In genomic region chr7:149003560-149004305, GRCh38 we compare ENCODE assay signal across 2 cellular contexts.
TF ChIP-seq lines count a peak whose summit lies in the region.

No MANE protein-coding gene starts in this region.

TF ChIP-seq in HepG2, 621 proteins besides CTCF, POLR2A, EP300 and RAD21:
- TF ChIP-seq GATA4 (IDR thresholded peaks at IDR 0.05; ENCODE audit: borderline replicate concordance, low read depth) (no peak), MIER2 (CRISPR knock-in tag; IDR thresholded peaks at IDR 0.05) (no peak), CENPBD1 (CRISPR knock-in tag; IDR thresholded peaks at IDR 0.05; ENCODE audit: borderline replicate concordance, low read depth) (no peak)

TF ChIP-seq in H1, 55 proteins besides CTCF, POLR2A, EP300 and RAD21:
- TF ChIP-seq GABPA (IDR thresholded peaks at IDR 0.05; ENCODE audit: borderline replicate concordance, insufficient read depth, low read length) (no peak), PHF8 (conservative IDR thresholded peaks at IDR 0.05; ENCODE audit: low read depth, low read length) (no peak), ZNF274 (IDR thresholded peaks at IDR 0.05; ENCODE audit: borderline replicate concordance, extremely low read depth, low read length) (no peak), BCL11A (IDR thresholded peaks at IDR 0.05; ENCODE audit: low read depth in 2 of 2, low read length in 2 of 2) (no peak), KDM5A (IDR thresholded peaks at IDR 0.05; ENCODE audit: low read length) (no peak), EZH2 (IDR thresholded peaks at IDR 0.05; ENCODE audit: low read depth, low read length, severe bottlenecking) (no peak), CTBP2 (IDR thresholded peaks at IDR 0.05; ENCODE audit: borderline replicate concordance, insufficient read depth, insufficient read length, low read length) (no peak), FOSL1 (IDR thresholded peaks at IDR 0.05; ENCODE audit: insufficient read depth, low read depth, low read length) (no peak), YY1 (IDR thresholded peaks at IDR 0.05; ENCODE audit: low read depth, low read length) (no peak), MAFK (IDR thresholded peaks at IDR 0.05; ENCODE audit: low read depth, low read length) (no peak), SIX5 (IDR thresholded peaks at IDR 0.05; ENCODE audit: low read depth, low read length) (no peak), JUN (IDR thresholded peaks at IDR 0.05; ENCODE audit: low read depth, low read length) (no peak), SUZ12 (IDR thresholded peaks at IDR 0.05; ENCODE audit: low read length) (no peak), SIN3A (conservative IDR thresholded peaks at IDR 0.05 in 1 of 2, IDR thresholded peaks at IDR 0.05 in 1 of 2; ENCODE audit: low read depth in 1 of 2, low read length in 2 of 2) (no peak), POU5F1 (IDR thresholded peaks at IDR 0.05; ENCODE audit: low read depth, low read length) (no peak), TAF1 (IDR thresholded peaks at IDR 0.05; ENCODE audit: low read depth, low read length) (no peak)
